1 cellular context compared by ENCODE assay signal in the genomic region with DNA sequence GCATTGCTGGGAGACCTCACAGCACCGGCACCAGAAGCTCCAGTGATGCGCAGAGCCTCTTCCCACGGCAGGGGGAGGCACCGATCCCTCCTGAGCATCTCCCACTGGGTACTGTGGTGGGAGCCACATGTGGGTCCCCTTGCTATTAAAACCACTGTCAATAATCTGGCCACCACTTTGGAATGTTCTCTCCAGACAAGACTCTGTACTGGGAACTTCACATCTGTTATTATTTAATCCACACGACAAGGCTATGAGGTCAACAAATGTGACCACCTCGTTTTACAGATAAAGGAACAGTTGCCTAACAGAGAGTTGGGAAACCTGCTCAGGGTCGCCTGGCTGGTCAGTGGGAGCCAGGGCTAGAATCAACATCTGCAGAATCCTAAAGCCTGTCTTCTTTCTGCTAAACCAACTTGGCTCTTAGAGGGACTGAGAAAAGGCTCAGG.
TF ChIP-seq lines count a peak whose summit lies in the region.

No MANE protein-coding gene starts in this region.

TF ChIP-seq in HepG2, 621 proteins besides CTCF, POLR2A, EP300 and RAD21 (continued from another document and continues in another):
- TF ChIP-seq, protein P1, sequence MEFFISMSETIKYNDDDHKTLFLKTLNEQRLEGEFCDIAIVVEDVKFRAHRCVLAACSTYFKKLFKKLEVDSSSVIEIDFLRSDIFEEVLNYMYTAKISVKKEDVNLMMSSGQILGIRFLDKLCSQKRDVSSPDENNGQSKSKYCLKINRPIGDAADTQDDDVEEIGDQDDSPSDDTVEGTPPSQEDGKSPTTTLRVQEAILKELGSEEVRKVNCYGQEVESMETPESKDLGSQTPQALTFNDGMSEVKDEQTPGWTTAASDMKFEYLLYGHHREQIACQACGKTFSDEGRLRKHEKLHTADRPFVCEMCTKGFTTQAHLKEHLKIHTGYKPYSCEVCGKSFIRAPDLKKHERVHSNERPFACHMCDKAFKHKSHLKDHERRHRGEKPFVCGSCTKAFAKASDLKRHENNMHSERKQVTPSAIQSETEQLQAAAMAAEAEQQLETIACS (CRISPR knock-in tag; IDR thresholded peaks at IDR 0.05): no peak
- TF ChIP-seq ZFY (CRISPR knock-in tag; IDR thresholded peaks at IDR 0.05) (no peak), ZNF839 (CRISPR knock-in tag; IDR thresholded peaks at IDR 0.05; ENCODE audit: borderline replicate concordance) (no peak), SP4 (CRISPR knock-in tag; IDR thresholded peaks at IDR 0.05) (no peak), ZKSCAN1 (IDR thresholded peaks at IDR 0.05; ENCODE audit: low read length) (no peak), CAMTA2 (CRISPR knock-in tag; IDR thresholded peaks at IDR 0.05; ENCODE audit: borderline replicate concordance) (no peak), NRL (CRISPR knock-in tag; IDR thresholded peaks at IDR 0.05; ENCODE audit: borderline replicate concordance) (no peak), IKZF1 (IDR thresholded peaks at IDR 0.05) (no peak), ZNF788 (CRISPR knock-in tag; IDR thresholded peaks at IDR 0.05; ENCODE audit: borderline replicate concordance) (no peak), CCDC6 (CRISPR knock-in tag; IDR thresholded peaks at IDR 0.05) (no peak; the same call in 1 of the 2 replicates), SALL1 (CRISPR knock-in tag; IDR thresholded peaks at IDR 0.05) (peak; percentile 60), HNRNPL (IDR thresholded peaks at IDR 0.05; ENCODE audit: low read depth, low read length) (no peak), SMAD3 (CRISPR knock-in tag; IDR thresholded peaks at IDR 0.05) (no peak; the same call in 1 of the 2 replicates), ZNF121 (CRISPR knock-in tag; IDR thresholded peaks at IDR 0.05) (no peak), ADNP (CRISPR knock-in tag; IDR thresholded peaks at IDR 0.05) (no peak), MYC (CRISPR knock-in tag; IDR thresholded peaks at IDR 0.05; ENCODE audit: borderline replicate concordance) (no peak; the same call in 1 of the 2 replicates), MED1 (CRISPR knock-in tag; IDR thresholded peaks at IDR 0.05) (peak; percentile 67), AKAP8 (CRISPR knock-in tag; IDR thresholded peaks at IDR 0.05) (no peak), ZNF652 (CRISPR knock-in tag; IDR thresholded peaks at IDR 0.05; ENCODE audit: borderline replicate concordance, low read depth) (no peak), ZNF296 (CRISPR knock-in tag; conservative IDR thresholded peaks at IDR 0.05) (no peak), ZNF670 (CRISPR knock-in tag; IDR thresholded peaks at IDR 0.05; ENCODE audit: borderline replicate concordance) (no peak), HIVEP1 (CRISPR knock-in tag; IDR thresholded peaks at IDR 0.05) (0 out of 2 replicates have a peak, but pooled peaks have one; percentile 27), HNRNPH1 (optimal IDR thresholded peaks at IDR 0.05; ENCODE audit: low read depth, low read length) (no peak), HDAC2 (CRISPR knock-in tag; IDR thresholded peaks at IDR 0.05) (peak; percentile 24; the same call in 1 of the 2 replicates), ZNF792 (CRISPR knock-in tag; IDR thresholded peaks at IDR 0.05) (0 out of 2 replicates have a peak, but pooled peaks have one; percentile 13), REPIN1 (CRISPR knock-in tag; IDR thresholded peaks at IDR 0.05; ENCODE audit: borderline replicate concordance, low read depth) (no peak), ARHGAP35 (CRISPR knock-in tag; IDR thresholded peaks at IDR 0.05; ENCODE audit: borderline replicate concordance) (no peak), RBM22 (optimal IDR thresholded peaks at IDR 0.05; ENCODE audit: low read length) (no peak), MLLT10 (CRISPR knock-in tag; IDR thresholded peaks at IDR 0.05) (no peak), GPN1 (CRISPR knock-in tag; IDR thresholded peaks at IDR 0.05; ENCODE audit: borderline replicate concordance) (no peak), KDM2A (CRISPR knock-in tag; IDR thresholded peaks at IDR 0.05; ENCODE audit: borderline replicate concordance, low read depth) (peak; percentile 24; the same call in 1 of the 2 replicates), ZNF333 (CRISPR knock-in tag; IDR thresholded peaks at IDR 0.05; ENCODE audit: borderline replicate concordance) (no peak), ZSCAN9 (CRISPR knock-in tag; IDR thresholded peaks at IDR 0.05; ENCODE audit: borderline replicate concordance) (no peak), ZNF441 (CRISPR knock-in tag; IDR thresholded peaks at IDR 0.05; ENCODE audit: borderline replicate concordance) (no peak), YEATS2 (CRISPR knock-in tag; IDR thresholded peaks at IDR 0.05; ENCODE audit: borderline replicate concordance) (no peak), SNAI1 (CRISPR knock-in tag; IDR thresholded peaks at IDR 0.05; ENCODE audit: borderline replicate concordance) (no peak), ZMAT3 (CRISPR knock-in tag; conservative IDR thresholded peaks at IDR 0.05) (no peak), ZSCAN20 (CRISPR knock-in tag; IDR thresholded peaks at IDR 0.05; ENCODE audit: borderline replicate concordance) (no peak), ZNF773 (CRISPR knock-in tag; IDR thresholded peaks at IDR 0.05; ENCODE audit: borderline replicate concordance) (no peak), SOX13 (IDR thresholded peaks at IDR 0.05) (no peak), SOX13 (CRISPR knock-in tag; conservative IDR thresholded peaks at IDR 0.05 in 1 of 2, IDR thresholded peaks at IDR 0.05 in 1 of 2) (peak in 1 of 2 experiments; percentile 67; a peak in 2 of 4 replicates), ZNF75D (CRISPR knock-in tag; IDR thresholded peaks at IDR 0.05; ENCODE audit: borderline replicate concordance) (no peak), GABPA (IDR thresholded peaks at IDR 0.05; ENCODE audit: low read depth, low read length) (no peak), GABPA (CRISPR knock-in tag; IDR thresholded peaks at IDR 0.05; ENCODE audit: low read depth) (no peak), ZSCAN21 (CRISPR knock-in tag; IDR thresholded peaks at IDR 0.05; ENCODE audit: borderline replicate concordance) (no peak), CENPT (CRISPR knock-in tag; IDR thresholded peaks at IDR 0.05; ENCODE audit: low read depth) (no peak), HNF4A (CRISPR knock-in tag; IDR thresholded peaks at IDR 0.05) (peak; percentile 67), ZFP36L2 (CRISPR knock-in tag; IDR thresholded peaks at IDR 0.05) (no peak), FOXP1 (IDR thresholded peaks at IDR 0.05) (no peak), FOXP1 (CRISPR knock-in tag; IDR thresholded peaks at IDR 0.05) (peak; percentile 42; the same call in 1 of the 2 replicates), ZNF256 (CRISPR knock-in tag; conservative IDR thresholded peaks at IDR 0.05) (no peak), KAT7 (CRISPR knock-in tag; IDR thresholded peaks at IDR 0.05; ENCODE audit: borderline replicate concordance) (no peak)
- TF ChIP-seq, protein P2, sequence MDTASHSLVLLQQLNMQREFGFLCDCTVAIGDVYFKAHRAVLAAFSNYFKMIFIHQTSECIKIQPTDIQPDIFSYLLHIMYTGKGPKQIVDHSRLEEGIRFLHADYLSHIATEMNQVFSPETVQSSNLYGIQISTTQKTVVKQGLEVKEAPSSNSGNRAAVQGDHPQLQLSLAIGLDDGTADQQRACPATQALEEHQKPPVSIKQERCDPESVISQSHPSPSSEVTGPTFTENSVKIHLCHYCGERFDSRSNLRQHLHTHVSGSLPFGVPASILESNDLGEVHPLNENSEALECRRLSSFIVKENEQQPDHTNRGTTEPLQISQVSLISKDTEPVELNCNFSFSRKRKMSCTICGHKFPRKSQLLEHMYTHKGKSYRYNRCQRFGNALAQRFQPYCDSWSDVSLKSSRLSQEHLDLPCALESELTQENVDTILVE (CRISPR knock-in tag; IDR thresholded peaks at IDR 0.05): peak; percentile 69; the same call in 1 of the 2 replicates
- TF ChIP-seq, protein P3, sequence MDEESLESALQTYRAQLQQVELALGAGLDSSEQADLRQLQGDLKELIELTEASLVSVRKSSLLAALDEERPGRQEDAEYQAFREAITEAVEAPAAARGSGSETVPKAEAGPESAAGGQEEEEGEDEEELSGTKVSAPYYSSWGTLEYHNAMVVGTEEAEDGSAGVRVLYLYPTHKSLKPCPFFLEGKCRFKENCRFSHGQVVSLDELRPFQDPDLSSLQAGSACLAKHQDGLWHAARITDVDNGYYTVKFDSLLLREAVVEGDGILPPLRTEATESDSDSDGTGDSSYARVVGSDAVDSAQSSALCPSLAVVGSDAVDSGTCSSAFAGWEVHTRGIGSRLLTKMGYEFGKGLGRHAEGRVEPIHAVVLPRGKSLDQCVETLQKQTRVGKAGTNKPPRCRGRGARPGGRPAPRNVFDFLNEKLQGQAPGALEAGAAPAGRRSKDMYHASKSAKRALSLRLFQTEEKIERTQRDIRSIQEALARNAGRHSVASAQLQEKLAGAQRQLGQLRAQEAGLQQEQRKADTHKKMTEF (CRISPR knock-in tag; IDR thresholded peaks at IDR 0.05): peak; percentile 41; the same call in 1 of the 2 replicates
- TF ChIP-seq, protein P4, sequence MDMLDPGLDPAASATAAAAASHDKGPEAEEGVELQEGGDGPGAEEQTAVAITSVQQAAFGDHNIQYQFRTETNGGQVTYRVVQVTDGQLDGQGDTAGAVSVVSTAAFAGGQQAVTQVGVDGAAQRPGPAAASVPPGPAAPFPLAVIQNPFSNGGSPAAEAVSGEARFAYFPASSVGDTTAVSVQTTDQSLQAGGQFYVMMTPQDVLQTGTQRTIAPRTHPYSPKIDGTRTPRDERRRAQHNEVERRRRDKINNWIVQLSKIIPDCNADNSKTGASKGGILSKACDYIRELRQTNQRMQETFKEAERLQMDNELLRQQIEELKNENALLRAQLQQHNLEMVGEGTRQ (IDR thresholded peaks at IDR 0.05; ENCODE audit: low read depth, low read length): no peak
- TF ChIP-seq, protein P4 (CRISPR knock-in tag; IDR thresholded peaks at IDR 0.05; ENCODE audit: borderline replicate concordance): no peak
- TF ChIP-seq, protein P5, sequence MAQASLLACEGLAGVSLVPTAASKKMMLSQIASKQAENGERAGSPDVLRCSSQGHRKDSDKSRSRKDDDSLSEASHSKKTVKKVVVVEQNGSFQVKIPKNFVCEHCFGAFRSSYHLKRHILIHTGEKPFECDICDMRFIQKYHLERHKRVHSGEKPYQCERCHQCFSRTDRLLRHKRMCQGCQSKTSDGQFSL (CRISPR knock-in tag; IDR thresholded peaks at IDR 0.05): no peak
- TF ChIP-seq, protein P6, sequence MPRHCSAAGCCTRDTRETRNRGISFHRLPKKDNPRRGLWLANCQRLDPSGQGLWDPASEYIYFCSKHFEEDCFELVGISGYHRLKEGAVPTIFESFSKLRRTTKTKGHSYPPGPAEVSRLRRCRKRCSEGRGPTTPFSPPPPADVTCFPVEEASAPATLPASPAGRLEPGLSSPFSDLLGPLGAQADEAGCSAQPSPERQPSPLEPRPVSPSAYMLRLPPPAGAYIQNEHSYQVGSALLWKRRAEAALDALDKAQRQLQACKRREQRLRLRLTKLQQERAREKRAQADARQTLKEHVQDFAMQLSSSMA (CRISPR knock-in tag; IDR thresholded peaks at IDR 0.05): no peak
- TF ChIP-seq, protein P7, sequence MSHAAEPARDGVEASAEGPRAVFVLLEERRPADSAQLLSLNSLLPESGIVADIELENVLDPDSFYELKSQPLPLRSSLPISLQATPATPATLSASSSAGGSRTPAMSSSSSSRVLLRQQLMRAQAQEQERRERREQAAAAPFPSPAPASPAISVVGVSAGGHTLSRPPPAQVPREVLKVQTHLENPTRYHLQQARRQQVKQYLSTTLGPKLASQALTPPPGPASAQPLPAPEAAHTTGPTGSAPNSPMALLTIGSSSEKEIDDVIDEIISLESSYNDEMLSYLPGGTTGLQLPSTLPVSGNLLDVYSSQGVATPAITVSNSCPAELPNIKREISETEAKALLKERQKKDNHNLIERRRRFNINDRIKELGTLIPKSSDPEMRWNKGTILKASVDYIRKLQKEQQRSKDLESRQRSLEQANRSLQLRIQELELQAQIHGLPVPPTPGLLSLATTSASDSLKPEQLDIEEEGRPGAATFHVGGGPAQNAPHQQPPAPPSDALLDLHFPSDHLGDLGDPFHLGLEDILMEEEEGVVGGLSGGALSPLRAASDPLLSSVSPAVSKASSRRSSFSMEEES (CRISPR knock-in tag; IDR thresholded peaks at IDR 0.05): 0 out of 2 replicates have a peak, but pooled peaks have one; percentile 34
- TF ChIP-seq, protein P8, sequence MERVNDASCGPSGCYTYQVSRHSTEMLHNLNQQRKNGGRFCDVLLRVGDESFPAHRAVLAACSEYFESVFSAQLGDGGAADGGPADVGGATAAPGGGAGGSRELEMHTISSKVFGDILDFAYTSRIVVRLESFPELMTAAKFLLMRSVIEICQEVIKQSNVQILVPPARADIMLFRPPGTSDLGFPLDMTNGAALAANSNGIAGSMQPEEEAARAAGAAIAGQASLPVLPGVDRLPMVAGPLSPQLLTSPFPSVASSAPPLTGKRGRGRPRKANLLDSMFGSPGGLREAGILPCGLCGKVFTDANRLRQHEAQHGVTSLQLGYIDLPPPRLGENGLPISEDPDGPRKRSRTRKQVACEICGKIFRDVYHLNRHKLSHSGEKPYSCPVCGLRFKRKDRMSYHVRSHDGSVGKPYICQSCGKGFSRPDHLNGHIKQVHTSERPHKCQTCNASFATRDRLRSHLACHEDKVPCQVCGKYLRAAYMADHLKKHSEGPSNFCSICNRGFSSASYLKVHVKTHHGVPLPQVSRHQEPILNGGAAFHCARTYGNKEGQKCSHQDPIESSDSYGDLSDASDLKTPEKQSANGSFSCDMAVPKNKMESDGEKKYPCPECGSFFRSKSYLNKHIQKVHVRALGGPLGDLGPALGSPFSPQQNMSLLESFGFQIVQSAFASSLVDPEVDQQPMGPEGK (CRISPR knock-in tag; IDR thresholded peaks at IDR 0.05): peak; percentile 49
- TF ChIP-seq, protein P9, sequence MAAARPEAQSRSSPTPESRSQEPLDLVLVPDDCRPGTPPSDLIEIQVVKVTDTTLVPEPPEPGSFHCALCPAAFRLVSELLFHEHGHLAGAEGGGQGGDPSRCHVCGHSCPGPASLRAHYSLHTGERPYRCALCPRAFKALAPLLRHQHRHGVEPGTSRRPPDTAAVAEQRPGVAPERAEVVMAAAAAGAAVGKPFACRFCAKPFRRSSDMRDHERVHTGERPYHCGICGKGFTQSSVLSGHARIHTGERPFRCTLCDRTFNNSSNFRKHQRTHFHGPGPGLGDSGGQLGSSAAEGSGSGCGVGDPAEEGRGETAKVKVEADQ (CRISPR knock-in tag; IDR thresholded peaks at IDR 0.05; ENCODE audit: borderline replicate concordance): no peak
- TF ChIP-seq, protein P10, sequence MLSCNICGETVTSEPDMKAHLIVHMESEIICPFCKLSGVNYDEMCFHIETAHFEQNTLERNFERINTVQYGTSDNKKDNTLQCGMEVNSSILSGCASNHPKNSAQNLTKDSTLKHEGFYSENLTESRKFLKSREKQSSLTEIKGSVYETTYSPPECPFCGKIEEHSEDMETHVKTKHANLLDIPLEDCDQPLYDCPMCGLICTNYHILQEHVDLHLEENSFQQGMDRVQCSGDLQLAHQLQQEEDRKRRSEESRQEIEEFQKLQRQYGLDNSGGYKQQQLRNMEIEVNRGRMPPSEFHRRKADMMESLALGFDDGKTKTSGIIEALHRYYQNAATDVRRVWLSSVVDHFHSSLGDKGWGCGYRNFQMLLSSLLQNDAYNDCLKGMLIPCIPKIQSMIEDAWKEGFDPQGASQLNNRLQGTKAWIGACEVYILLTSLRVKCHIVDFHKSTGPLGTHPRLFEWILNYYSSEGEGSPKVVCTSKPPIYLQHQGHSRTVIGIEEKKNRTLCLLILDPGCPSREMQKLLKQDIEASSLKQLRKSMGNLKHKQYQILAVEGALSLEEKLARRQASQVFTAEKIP (CRISPR knock-in tag; IDR thresholded peaks at IDR 0.05; ENCODE audit: borderline replicate concordance): no peak
